17 cellular contexts compared by ENCODE assay signal in the genomic region with DNA sequence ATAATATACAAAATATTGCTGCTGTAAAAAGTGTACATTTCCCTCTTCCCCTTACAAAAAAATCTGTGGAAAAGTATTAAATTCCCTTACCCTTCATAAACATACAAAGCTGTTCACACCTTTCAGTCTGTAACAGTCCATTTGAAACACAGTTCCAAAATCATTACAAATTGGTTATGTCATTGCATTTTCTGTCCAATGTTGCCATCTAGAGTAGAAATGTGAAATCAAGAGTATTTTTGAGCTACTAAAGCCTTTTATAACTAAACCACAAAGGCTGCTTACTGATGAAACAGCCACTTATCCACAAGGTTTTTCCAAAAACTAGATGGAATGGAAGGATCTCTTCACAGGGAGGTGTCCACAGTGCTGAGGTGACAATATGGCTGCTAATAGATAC.
DNase-seq lines count a peak whose midpoint lies in the region; ATAC-seq and TF ChIP-seq lines count a peak whose summit lies in the region.
"Had no signal": no experiment of that assay in that cellular context is flagged by ENCODE, and none has a peak within 500 bp of the region (broad histone marks: within the 10 kb centered on the region; RNA-seq: fewer than 3 reads in every experiment).

No MANE protein-coding gene starts in this region.

- H3K79me2 ChIP-seq in GM23248 (ENCODE audit: insufficient read depth), result peaks cover 44% of the 10 kb centered on the region
- H3K79me2 ChIP-seq in hepatocyte, result no peaks in the 10 kb centered on the region
- H3K79me2 ChIP-seq: parathyroid adenoma had no signal

- peak; percentile 5 for TF ChIP-seq CTCF in AG09309 (IDR thresholded peaks at IDR 0.05; ENCODE audit: control insufficient read depth, insufficient read depth, low read depth, low read length, missing control alignments)
- TF ChIP-seq CTCF in hepatocyte (IDR thresholded peaks at IDR 0.05; ENCODE audit: poor library complexity), result peak; percentile 42

- H3K27ac ChIP-seq in GM23248, result no peak overlapping the region
- H3K27ac ChIP-seq in hepatocyte, result no peak overlapping the region
- H3K27ac ChIP-seq: parathyroid adenoma had no signal

- H2AFZ ChIP-seq in GM23248, result no peak overlapping the region
- no peak overlapping the region for H2AFZ ChIP-seq in hepatocyte
- H2AFZ ChIP-seq: parathyroid adenoma had no signal

- H3K27me3 ChIP-seq in GM23248 (replicated peaks; ENCODE audit: insufficient read depth) (no peaks in the 10 kb centered on the region), hepatocyte (no peaks in the 10 kb centered on the region)

- H3K36me3 ChIP-seq in GM23248 (ENCODE audit: low read depth), result peaks cover 74% of the 10 kb centered on the region
- no peaks in the 10 kb centered on the region for H3K36me3 ChIP-seq in hepatocyte (replicated peaks; ENCODE audit: insufficient read depth, low read depth)

- no peaks in the 10 kb centered on the region for H3K9me3 ChIP-seq in GM23248 (ENCODE audit: low read depth)
- H3K9me3 ChIP-seq in hepatocyte (ENCODE audit: low read depth), result no peaks in the 10 kb centered on the region

- H3K4me3 ChIP-seq in AG09309 (ENCODE audit: control insufficient read depth, low read depth, low read length) (no peak overlapping the region), GM23248 (no peak overlapping the region), hepatocyte (no peak overlapping the region)

- DNase-seq in AG09309 (ENCODE audit: low read depth) (no peak), GM23248 (peak; percentile 12), OCI-M1 (lab: John Stamatoyannopoulos, UW) (peak; percentile 65), hepatocyte (ENCODE audit: low spot score) (no peak), NCI-H2196 treated with DMSO at 0.1 percent for 48 hours (lab: John Stamatoyannopoulos, UW; ENCODE audit: unreplicated experiment) (no peak), kidney glomerular epithelial cell (lab: John Stamatoyannopoulos, UW) (no peak), left lobe of liver (ENCODE audit: low spot score) (no peak), T-helper 9 cell (no peak)
- DNase-seq: activated CD4-positive, alpha-beta memory T cell treated with anti-CD3 and anti-CD28 coated beads, Interleukin-2, amount 10 ng/mL, durations not matched to agents 7 days and 5 days; CD4-positive, alpha-beta T cell; cortex of kidney; foreskin fibroblast; left ventricle myocardium superior; NCI-H774; stimulated activated CD4-positive, alpha-beta T cell treated with anti-CD3 and anti-CD28 coated beads, Interleukin-1b, Interleukin-23, amount 100 ng/mL, for 48 hours; stimulated activated naive B cell treated with anti-CD40 and anti-IgM and Interleukin-4, amounts not matched to agents 10 μg/mL and 1 μg/mL and 100 μg/mL, for 72 hours had no signal

- H3K4me1 ChIP-seq in GM23248 (ENCODE audit: insufficient read depth), result no peaks in the 10 kb centered on the region
- no peaks in the 10 kb centered on the region for H3K4me1 ChIP-seq in hepatocyte (ENCODE audit: insufficient read depth)
- H3K4me1 ChIP-seq: parathyroid adenoma had no signal

- in situ Hi-C loops in GM23248 (cut with MboI), result no loop called here

- H3F3A ChIP-seq in GM23248 (ENCODE audit: insufficient read depth), result peaks cover 9% of the 10 kb centered on the region

- no peaks in the 10 kb centered on the region for H4K20me1 ChIP-seq in GM23248 (ENCODE audit: insufficient read depth)
- H4K20me1 ChIP-seq in hepatocyte (ENCODE audit: insufficient read depth, poor library complexity, severe bottlenecking), result no peaks in the 10 kb centered on the region

- no peak for ATAC-seq in left lobe of liver
- ATAC-seq: left ventricle myocardium superior; stimulated activated naive B cell treated with anti-CD40 and anti-IgM and Interleukin-4, amounts not matched to agents 10 μg/mL and 1 μg/mL and 100 μg/mL, for 72 hours had no signal

- no peaks in the 10 kb centered on the region for H3K9me2 ChIP-seq in GM23248 (ENCODE audit: insufficient read depth)
- H3K9me2 ChIP-seq in hepatocyte (replicated peaks; ENCODE audit: insufficient read depth), result no peaks in the 10 kb centered on the region

- H3K4me2 ChIP-seq in GM23248 (ENCODE audit: unreplicated experiment) (no peak overlapping the region), hepatocyte (no peak overlapping the region)

- H3K9ac ChIP-seq in GM23248, result no peak overlapping the region
- H3K9ac ChIP-seq: parathyroid adenoma had no signal

Comparison
In these comparisons a context has a peak if more than half of its experiments do, and no peak if none do; other contexts are left out.
1. DNase-seq: peak in GM23248 (single experiment) and OCI-M1 (single experiment); none in AG09309 (single experiment), hepatocyte (single experiment), NCI-H2196 treated with DMSO at 0.1 percent for 48 hours (single experiment), kidney glomerular epithelial cell (single experiment), left lobe of liver (single experiment) and T-helper 9 cell (single experiment).